Comparison of ENCODE assay signal across 8 cellular contexts in the genomic region with DNA sequence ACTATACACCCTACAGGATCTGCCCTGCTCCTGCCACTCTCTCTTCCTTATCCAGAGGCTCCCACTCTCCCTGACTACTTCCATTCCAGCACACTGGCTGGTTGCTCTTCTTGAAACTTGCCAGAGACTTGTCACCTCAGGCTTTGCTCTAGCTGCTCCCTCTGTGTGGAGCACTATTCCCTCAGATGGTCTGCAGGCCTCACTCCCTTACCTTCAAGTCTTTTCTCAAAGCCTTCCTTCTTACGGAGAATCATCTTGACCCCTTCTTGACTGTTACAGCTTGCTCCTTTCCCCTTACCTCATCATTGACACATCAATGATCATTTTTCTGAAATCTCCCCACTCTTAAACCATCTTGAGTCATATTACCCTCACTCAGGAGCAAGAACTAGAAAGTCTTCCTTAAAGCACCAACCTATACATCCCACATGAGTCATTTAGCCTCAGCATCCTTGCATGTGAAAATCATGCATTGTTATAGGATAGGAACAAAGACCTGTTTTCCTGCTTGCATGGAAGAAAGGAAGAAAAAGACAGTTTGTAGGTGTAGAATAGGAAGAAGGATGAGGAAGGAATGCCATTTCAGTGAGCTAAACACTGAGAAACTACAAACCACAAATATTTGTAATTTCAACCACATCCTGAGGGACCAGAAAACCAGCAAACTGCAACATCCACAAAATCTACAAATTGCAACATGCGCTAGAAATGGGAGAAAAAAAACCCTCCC. TPM values are rescaled to one million over a fixed set of nuclear protein-coding genes. Genes with fewer than 3 reads are reported as not detected.
DNase-seq lines count a peak whose midpoint lies in the region; ATAC-seq and TF ChIP-seq lines count a peak whose summit lies in the region.

No MANE protein-coding gene starts in this region.

- no peak for ATAC-seq in HG03025 (IDR thresholded peaks at IDR 0.05; ENCODE audit: low FRiP score, unreplicated experiment)

- H4K20me1 ChIP-seq in BLaER1 treated with 17β-estradiol and CSF1 and Interleukin-3, amounts not matched to agents 10 nM and 100 nM: no peaks in the 10 kb centered on the region

- H3K4me3 ChIP-seq in BLaER1 treated with 17β-estradiol and CSF1 and Interleukin-3, amounts not matched to agents 10 nM and 100 nM: peak overlapping the region in 3 of 10 experiments; percentile 2 to 15 (median 5); a peak in 3 of 20 replicates
- H3K4me3 ChIP-seq in Peyer's patch (no peak overlapping the region), fibroblast of villous mesenchyme (ENCODE audit: low read depth, low read length) (no peak overlapping the region)

- H3K36me3 ChIP-seq in BLaER1 treated with 17β-estradiol and CSF1 and Interleukin-3, amounts not matched to agents 10 nM and 100 nM: peaks cover 0 to 61% (median 47%) of the 10 kb centered on the region in 11 experiments; a peak in 15 of 22 replicates
- H3K36me3 ChIP-seq in Peyer's patch: peaks cover 0 to 49% (median 0%) of the 10 kb centered on the region in 3 donors

- peak overlapping the region; percentile 72 to 97 (median 93); a peak in 21 of 22 replicates for H3K27ac ChIP-seq in BLaER1 treated with 17β-estradiol and CSF1 and Interleukin-3, amounts not matched to agents 10 nM and 100 nM
- H3K27ac ChIP-seq in Peyer's patch: peak overlapping the region in 3 of 4 donors; percentile 11 to 41 (median 31)

- H3K4me1 ChIP-seq in BLaER1 treated with 17β-estradiol and CSF1 and Interleukin-3, amounts not matched to agents 10 nM and 100 nM: peaks cover 16 to 98% (median 41%) of the 10 kb centered on the region in 10 experiments
- peaks cover 0 to 7% (median 0%) of the 10 kb centered on the region in 4 donors for H3K4me1 ChIP-seq in Peyer's patch

- TF ChIP-seq CTCF in Peyer's patch (IDR thresholded peaks at IDR 0.05): no peak
- TF ChIP-seq CTCF in fibroblast of villous mesenchyme (IDR thresholded peaks at IDR 0.05; ENCODE audit: insufficient read depth, low read depth, low read length): no peak

- peaks cover 0 to 14% (median 0%) of the 10 kb centered on the region in 11 experiments; a peak in 5 of 22 replicates for H3K9me3 ChIP-seq in BLaER1 treated with 17β-estradiol and CSF1 and Interleukin-3, amounts not matched to agents 10 nM and 100 nM (replicated peaks in 1 of 11)
- no peaks in the 10 kb centered on the region for H3K9me3 ChIP-seq in Peyer's patch

- TF ChIP-seq POLR2A in Peyer's patch (IDR thresholded peaks at IDR 0.05): no peak

- H3K9ac ChIP-seq in BLaER1 treated with 17β-estradiol and CSF1 and Interleukin-3, amounts not matched to agents 10 nM and 100 nM: peak overlapping the region; percentile 62 to 82 (median 79); a peak in 21 of 22 replicates

- DNase-seq in HCEC 1CT: peak; percentile 76
- no peak for DNase-seq in Peyer's patch
- peak; percentile 84 for DNase-seq in fibroblast of villous mesenchyme (ENCODE audit: low read depth)
- DNase-seq in 8988T: no peak
- no peak for DNase-seq in effector CD8-positive, alpha-beta T cell (lab: John Stamatoyannopoulos, UW)
- DNase-seq in NCI-H1436 treated with DMSO at 0.1 percent for 48 hours (lab: John Stamatoyannopoulos, UW): no peak

- peak overlapping the region; percentile 56 to 88 (median 82) for H3K4me2 ChIP-seq in BLaER1 treated with 17β-estradiol and CSF1 and Interleukin-3, amounts not matched to agents 10 nM and 100 nM

- no peaks in the 10 kb centered on the region for H3K27me3 ChIP-seq in BLaER1 treated with 17β-estradiol and CSF1 and Interleukin-3, amounts not matched to agents 10 nM and 100 nM
- no peaks in the 10 kb centered on the region for H3K27me3 ChIP-seq in Peyer's patch

RNA-seq across cellular contexts. Expression of a gene that starts 55.7 kb away (rescaled TPM):
- total RNA-seq in Peyer's patch: 10 to 100 TPM; 33.5 to 57.8 (median 47.3) TPM
- 105 and 107 TPM in 2 replicates for total RNA-seq in fibroblast of villous mesenchyme

Comparison
In these comparisons a context has a peak if more than half of its experiments do, and no peak if none do; other contexts are left out.
1. DNase-seq: peak in HCEC 1CT (single experiment) and fibroblast of villous mesenchyme (single experiment); none in Peyer's patch (0 of 3), 8988T (single experiment), effector CD8-positive, alpha-beta T cell (single experiment) and NCI-H1436 treated with DMSO at 0.1 percent for 48 hours (single experiment).